21 cellular contexts compared by ENCODE assay signal in genomic region chr5:121867403-121867802, GRCh38. TPM values are rescaled to one million over a fixed set of nuclear protein-coding genes. Genes with fewer than 3 reads are reported as not detected.
DNase-seq lines count a peak whose midpoint lies in the region; ATAC-seq, FAIRE-seq and TF ChIP-seq lines count a peak whose summit lies in the region.
"Had no signal": no experiment of that assay in that cellular context is flagged by ENCODE, and none has a peak within 500 bp of the region (broad histone marks: within the 10 kb centered on the region; RNA-seq: fewer than 3 reads in every experiment).

No MANE protein-coding gene starts in this region.

- no peak overlapping the region for H3K9ac ChIP-seq in H1 (replicated peaks in 1 of 4; ENCODE audit: extremely low read depth in 1 of 4, low read depth in 3 of 4, low read length in 3 of 4)
- H3K9ac ChIP-seq: BLaER1 had no signal

- H3K79me2 ChIP-seq in H1 (ENCODE audit: control insufficient read depth in 1 of 2, insufficient read depth in 2 of 2, low read length in 2 of 2): no peaks in the 10 kb centered on the region

- H3K79me1 ChIP-seq in H1 (ENCODE audit: low read depth, low read length): no peaks in the 10 kb centered on the region

- H3K4me3 Mint-ChIP-seq in mesothelial cell of epicardium (no peak overlapping the region), nephron progenitor cell (no peak overlapping the region)
- H3K4me3 Mint-ChIP-seq: CD14-positive monocyte; CD4-positive, alpha-beta memory T cell had no signal

- DNase-seq in Daoy (ENCODE audit: low read depth) (peak; percentile 9), H7 (peak; percentile 4), H1 (ENCODE audit: low read depth in 1 of 2, low spot score in 2 of 2) (no peak), islet precursor cell (peak; percentile 86), mesothelial cell of epicardium (ENCODE audit: low spot score in 2 of 2, unreplicated experiment in 2 of 2) (no peak), nephron progenitor cell (no peak)
- DNase-seq in NK-92 treated with Interleukin-12 subunit alpha and Interleukin-12 subunit beta, amount 100 ng/mL, for 24 hours (lab: John Stamatoyannopoulos, UW): no peak
- DNase-seq: CD4-positive, alpha-beta memory T cell; DMS79 treated with DMSO at 0.1 percent for 48 hours; GDM1; HCEC 1CT had no signal

- no peak overlapping the region for H4K5ac ChIP-seq in H1 (ENCODE audit: insufficient read length, low read depth, low read length)

- CTCF ChIA-PET in H1 (lab: Charles Lee; ENCODE audit: partially characterized antibody): interaction anchor here (1.2 to 1.3 kb wide), 2 partner anchors 12 to 83 kb away, joined by 3 read pairs; no protein-coding TSS in a partner anchor

- no peak overlapping the region for H3K23ac ChIP-seq in H1 (ENCODE audit: insufficient read length)

- H2BK5ac ChIP-seq in H1 (ENCODE audit: low read depth, low read length): no peak overlapping the region

- H3K4me1 Mint-ChIP-seq in mesothelial cell of epicardium (peaks cover 7% of the 10 kb centered on the region), nephron progenitor cell (peaks cover 5% of the 10 kb centered on the region)
- H3K4me1 Mint-ChIP-seq: CD14-positive monocyte; CD4-positive, alpha-beta memory T cell had no signal

- no peak overlapping the region for H3K4me3 ChIP-seq in H7 (ENCODE audit: insufficient read depth, low read depth, low read length)
- H3K4me3 ChIP-seq in H1 (ENCODE audit: extremely low read depth in 1 of 4, insufficient read depth in 2 of 4, low read depth in 3 of 4, low read length in 4 of 4): no peak overlapping the region
- H3K4me3 ChIP-seq: A549, BLaER1 had no signal

- H3K36me3 ChIP-seq in H7 (replicated peaks; ENCODE audit: control insufficient read depth, insufficient read depth, low read length) (no peaks in the 10 kb centered on the region), H1 (ENCODE audit: control insufficient read depth in 2 of 4, insufficient read depth in 4 of 4, low read length in 3 of 4) (no peaks in the 10 kb centered on the region)
- H3K36me3 ChIP-seq: BLaER1 had no signal

- TF ChIP-seq CTCF in H1 (IDR thresholded peaks at IDR 0.05; ENCODE audit: control extremely low read depth in 1 of 3, insufficient read depth in 1 of 3, low read depth in 1 of 3, low read length in 3 of 3): no peak
- no peak for TF ChIP-seq CTCF in mesothelial cell of epicardium (IDR thresholded peaks at IDR 0.05; ENCODE audit: unreplicated experiment)
- no peak for TF ChIP-seq CTCF in nephron progenitor cell (IDR thresholded peaks at IDR 0.05)

- no peak overlapping the region for H2BK12ac ChIP-seq in H1 (ENCODE audit: low read depth, low read length)

- no peaks in the 10 kb centered on the region for H3K36me3 Mint-ChIP-seq in mesothelial cell of epicardium
- H3K36me3 Mint-ChIP-seq in nephron progenitor cell (ENCODE audit: low read depth): no peaks in the 10 kb centered on the region
- H3K36me3 Mint-ChIP-seq: CD14-positive monocyte; CD4-positive, alpha-beta memory T cell had no signal

- no peak overlapping the region for H4K8ac ChIP-seq in H1 (ENCODE audit: extremely low read depth, insufficient read depth, low read length)

- TF ChIP-seq POLR2A in H1 (IDR thresholded peaks at IDR 0.05; ENCODE audit: control extremely low read depth in 1 of 2, low read depth in 2 of 2, low read length in 2 of 2): no peak

- no peak overlapping the region for H3K4me2 ChIP-seq in H1 (ENCODE audit: insufficient read depth in 1 of 2, low read depth in 2 of 2, low read length in 2 of 2)
- H3K4me2 ChIP-seq: A549, BLaER1 had no signal

- no peak for FAIRE-seq in H1 (lab: Jason Lieb, UNC)
- FAIRE-seq: A549, GM12892, GM18507 had no signal

- 81% methylated on average over 3 of the region's 3 CpGs; no CpG with 5 or more reads in 1 of the 2 experiments for WGBS in H1 (ENCODE audit: extremely low coverage in 1 of 2, insufficient coverage in 1 of 2, insufficient read length in 1 of 2, insufficient replicate concordance in 2 of 2, low coverage in 1 of 2, low lambda C conversion rate in 2 of 2, missing lambda C conversion rate in 1 of 2), 2 experiments

- POLR2A ChIA-PET in H1 (lab: Charles Lee; ENCODE audit: partially characterized antibody): no interaction called here

- no peak overlapping the region for H3K27ac Mint-ChIP-seq in mesothelial cell of epicardium
- H3K27ac Mint-ChIP-seq in nephron progenitor cell: no peak overlapping the region
- H3K27ac Mint-ChIP-seq: CD4-positive, alpha-beta memory T cell had no signal

- H4K91ac ChIP-seq in H1 (replicated peaks; ENCODE audit: insufficient read length, low read length): no peak overlapping the region

- H3K4me1 ChIP-seq in H1 (replicated peaks in 1 of 4; ENCODE audit: control insufficient read depth in 3 of 4, insufficient read depth in 4 of 4, low read length in 3 of 4): no peaks in the 10 kb centered on the region
- H3K4me1 ChIP-seq: A549, BLaER1 had no signal

- H3K9me3 Mint-ChIP-seq in mesothelial cell of epicardium (peaks cover 5% of the 10 kb centered on the region), nephron progenitor cell (no peaks in the 10 kb centered on the region)

- H3K27me3 Mint-ChIP-seq in mesothelial cell of epicardium (ENCODE audit: low read depth) (no peaks in the 10 kb centered on the region), nephron progenitor cell (ENCODE audit: low read depth, poor library complexity) (peaks cover 3% of the 10 kb centered on the region)

- no peak overlapping the region for H2BK15ac ChIP-seq in H1 (ENCODE audit: low read length)

- no peak overlapping the region for H3K56ac ChIP-seq in H1 (replicated peaks; ENCODE audit: insufficient read length, low read depth, low read length)

- no peak overlapping the region for H2AK5ac ChIP-seq in H1 (ENCODE audit: low read depth, low read length)

- H3K27me3 ChIP-seq in H7 (ENCODE audit: control insufficient read depth, insufficient read depth, low read length) (no peaks in the 10 kb centered on the region), H1 (replicated peaks in 1 of 4; ENCODE audit: control insufficient read depth in 3 of 4, extremely low read depth in 1 of 4, insufficient read depth in 3 of 4, low read length in 3 of 4) (no peaks in the 10 kb centered on the region)
- H3K27me3 ChIP-seq: BLaER1 had no signal

- no peaks in the 10 kb centered on the region for H3K23me2 ChIP-seq in H1 (ENCODE audit: low read depth, low read length)

- H3K27ac ChIP-seq in H1 (ENCODE audit: low read depth, low read length): no peak overlapping the region
- H3K27ac ChIP-seq: 22Rv1, A549, BLaER1, HL-60 had no signal

- no peak for ATAC-seq in HG02884 (IDR thresholded peaks at IDR 0.05; ENCODE audit: unreplicated experiment)
- ATAC-seq: A549 had no signal

- TF ChIP-seq EP300 in H1 (IDR thresholded peaks at IDR 0.05; ENCODE audit: borderline replicate concordance in 1 of 2, low read depth in 2 of 2, low read length in 2 of 2): no peak

- no peak overlapping the region for H2BK20ac ChIP-seq in H1 (ENCODE audit: low read length)

- H3K14ac ChIP-seq in H1 (ENCODE audit: insufficient read length): no peak overlapping the region

- no peaks in the 10 kb centered on the region for H4K20me1 ChIP-seq in H1 (replicated peaks in 1 of 2; ENCODE audit: control insufficient read depth in 1 of 2, insufficient read depth in 2 of 2, low read length in 2 of 2)
- H4K20me1 ChIP-seq: BLaER1 had no signal

- no peak for TF ChIP-seq RAD21 in H1 (IDR thresholded peaks at IDR 0.05 in 1 of 2, conservative IDR thresholded peaks at IDR 0.05 in 1 of 2; ENCODE audit: low read depth in 2 of 2, low read length in 2 of 2)

- no peak overlapping the region for H3K4ac ChIP-seq in H1 (replicated peaks; ENCODE audit: insufficient read length, low read depth, low read length)

- no peaks in the 10 kb centered on the region for H3K9me3 ChIP-seq in H1 (ENCODE audit: insufficient read depth in 2 of 2, low read depth in 1 of 2, low read length in 1 of 2)
- H3K9me3 ChIP-seq: A549, BLaER1 had no signal

- peak overlapping the region; percentile 63; the same call in 1 of the 2 replicates for H2AFZ ChIP-seq in H1 (ENCODE audit: low read length)

- no peak overlapping the region for H3K18ac ChIP-seq in H1 (ENCODE audit: extremely low read depth, low read length)

- H2BK120ac ChIP-seq in H1 (replicated peaks; ENCODE audit: low read depth, low read length): no peak overlapping the region

TF ChIP-seq in H1, 55 proteins besides CTCF, POLR2A, EP300 and RAD21:
- TF ChIP-seq KDM5A (IDR thresholded peaks at IDR 0.05; ENCODE audit: low read length) (no peak), CREB1 (IDR thresholded peaks at IDR 0.05) (no peak), CHD2 (IDR thresholded peaks at IDR 0.05; ENCODE audit: low read length) (no peak)

RNA-seq across cellular contexts. Expression of gene FTMT, which starts 15.7 kb away (rescaled TPM):
- total RNA-seq in Daoy (2014; rRNA removed; shearing (Covaris generic)): not detected in 2 replicates
- total RNA-seq in H7 (2014; rRNA removed; shearing (Covaris generic)): not detected in 2 replicates
- total RNA-seq in H1 (2021; fragmentation: NEBNext Ultra II Directional; extraction: Animal tissue kit (Norgen Biotek cat#: 25700)): not detected in 2 replicates
- not detected in 2 replicates for polyA plus RNA-seq in H1 (2011; rRNA removed)
- polyA plus RNA-seq in H1 (2011; cell fraction: cytosol; rRNA removed): not detected
- polyA plus RNA-seq in H1 (2011; cell fraction: nucleus; rRNA removed): not detected
- polyA plus RNA-seq in H1 (2012, experiment 1 of 2): not detected in 4 replicates
- polyA plus RNA-seq in H1 (2012, experiment 2 of 2): not detected
- polyA plus RNA-seq in H1 (2013, experiment 1 of 2): not detected
- polyA plus RNA-seq in H1 (2013, experiment 2 of 2): not detected
- not detected in 2 replicates for polyA minus RNA-seq in H1 (2011; rRNA and poly(A)+ RNA removed)
- not detected for polyA minus RNA-seq in H1 (2011; cell fraction: cytosol; rRNA and poly(A)+ RNA removed)
- not detected for polyA minus RNA-seq in H1 (2011; cell fraction: nucleus; rRNA and poly(A)+ RNA removed)
- not detected in 3 replicates for total RNA-seq in mesothelial cell of epicardium
- total RNA-seq: CD4-positive, alpha-beta memory T cell; H4; HT1080 had no signal
- polyA plus RNA-seq: A549; CD14-positive monocyte; CD4-positive, alpha-beta memory T cell had no signal

Comparison
In these comparisons a context has a peak if more than half of its experiments do, and no peak if none do; other contexts are left out.
1. DNase-seq: peak in Daoy (single experiment), H7 (single experiment) and islet precursor cell (single experiment); none in H1 (0 of 2), mesothelial cell of epicardium (0 of 2), nephron progenitor cell (single experiment) and NK-92 treated with Interleukin-12 subunit alpha and Interleukin-12 subunit beta, amount 100 ng/mL, for 24 hours (single experiment).